Comparison of ENCODE assay signal across 18 cellular contexts in genomic region chr21:32515869-32516268, GRCh38.
DNase-seq lines count a peak whose midpoint lies in the region; ATAC-seq and TF ChIP-seq lines count a peak whose summit lies in the region.
"Had no signal": no experiment of that assay in that cellular context is flagged by ENCODE, and none has a peak within 500 bp of the region (broad histone marks: within the 10 kb centered on the region; RNA-seq: fewer than 3 reads in every experiment).

No MANE protein-coding gene starts in this region.

- 7% methylated on average over 2 of the region's 5 CpGs; no CpG with 5 or more reads in 1 of the 2 experiments for WGBS in IMR-90 (ENCODE audit: extremely low coverage in 2 of 2, insufficient read length in 1 of 2), 2 experiments

- dilution Hi-C loops in IMR-90 (cut with HindIII; ENCODE audit: low sequenced_read_pairs, unreplicated experiment) = no loop called here

- H3K23ac ChIP-seq in IMR-90 (ENCODE audit: low read depth, low read length) = no peak overlapping the region

- H3K79me1 ChIP-seq in IMR-90 (ENCODE audit: low read depth in 1 of 2, low read length in 2 of 2) = no peaks in the 10 kb centered on the region

- no peak overlapping the region for H2BK5ac ChIP-seq in IMR-90 (ENCODE audit: low read depth, low read length, poor library complexity, severe bottlenecking)

- H2BK15ac ChIP-seq in IMR-90 (ENCODE audit: low read depth, low read length) = no peak overlapping the region

- BruUV-seq in A673 (replicated peaks; lab: Mats Ljungman, UMichigan) (no TSS peak), IMR-90 (replicated peaks; lab: Mats Ljungman, UMichigan) (no TSS peak)

- peak overlapping the region; percentile 62 for H3K27ac Mint-ChIP-seq in activated T-helper 17 cell treated with anti-CD3 and anti-CD28 coated beads, Interleukin-2, amount 50 U/mL, for 72 hours
- no peak overlapping the region for H3K27ac Mint-ChIP-seq in naive thymus-derived CD4-positive, alpha-beta T cell
- H3K27ac Mint-ChIP-seq in activated naive CD4-positive, alpha-beta T cell treated with anti-CD3 and anti-CD28 coated beads, Interleukin-2, amount 50 U/mL, for 72 hours = no peak overlapping the region
- H3K27ac Mint-ChIP-seq: activated naive CD4-positive, alpha-beta T cell treated with anti-CD3 and anti-CD28 coated beads for 36 hours had no signal

- H3K27me3 ChIP-seq in A673 (replicated peaks; ENCODE audit: insufficient read depth, low read depth, low read length, poor library complexity) (no peaks in the 10 kb centered on the region), IMR-90 (ENCODE audit: control insufficient read depth, insufficient read depth, low read length) (no peaks in the 10 kb centered on the region)
- no peaks in the 10 kb centered on the region for H3K27me3 ChIP-seq in naive thymus-derived CD4-positive, alpha-beta T cell (ENCODE audit: control insufficient read depth in 2 of 2, insufficient read depth in 2 of 2, low read length in 2 of 2)
- H3K27me3 ChIP-seq: gastrocnemius medialis had no signal

- no peak overlapping the region for H3K4me2 ChIP-seq in IMR-90 (ENCODE audit: low read depth, low read length)

- no peaks in the 10 kb centered on the region for H3K9me3 ChIP-seq in A673 (ENCODE audit: low read depth, low read length, poor library complexity, severe bottlenecking)
- H3K9me3 ChIP-seq in IMR-90 (ENCODE audit: control insufficient read depth, insufficient read depth, low read length) = peaks cover 2% of the 10 kb centered on the region; the same call in 1 of the 2 replicates
- no peaks in the 10 kb centered on the region for H3K9me3 ChIP-seq in naive thymus-derived CD4-positive, alpha-beta T cell (ENCODE audit: control insufficient read depth in 2 of 3, low read length in 3 of 3)
- H3K9me3 ChIP-seq: gastrocnemius medialis had no signal

- no peak overlapping the region for H2BK120ac ChIP-seq in IMR-90 (ENCODE audit: low read depth, low read length)

- H3K9ac ChIP-seq in IMR-90 (ENCODE audit: low read depth, low read length) = no peak overlapping the region

- H3K4ac ChIP-seq in IMR-90 (ENCODE audit: low read depth, low read length) = no peak overlapping the region

- no peak overlapping the region for H4K8ac ChIP-seq in IMR-90 (ENCODE audit: low read depth in 2 of 2, low read length in 2 of 2)

- no peaks in the 10 kb centered on the region for H4K20me1 ChIP-seq in IMR-90 (ENCODE audit: insufficient read depth, low read length)

- no peak for TF ChIP-seq RAD21 in IMR-90 (IDR thresholded peaks at IDR 0.05; ENCODE audit: low read length)

- H2AK9ac ChIP-seq in IMR-90 (replicated peaks; ENCODE audit: low read depth, low read length, poor library complexity) = no peak overlapping the region

- H3K14ac ChIP-seq in IMR-90 (replicated peaks; ENCODE audit: low read depth, low read length) = no peak overlapping the region

- no peaks in the 10 kb centered on the region for H3K4me1 Mint-ChIP-seq in activated T-helper 17 cell treated with anti-CD3 and anti-CD28 coated beads, Interleukin-2, amount 50 U/mL, for 72 hours
- H3K4me1 Mint-ChIP-seq in naive thymus-derived CD4-positive, alpha-beta T cell = no peaks in the 10 kb centered on the region

- no peak overlapping the region for H4K5ac ChIP-seq in IMR-90 (ENCODE audit: low read depth, low read length)

- H3K36me3 ChIP-seq in A673 (ENCODE audit: insufficient read depth, low read length, poor library complexity, severe bottlenecking) = no peaks in the 10 kb centered on the region
- H3K36me3 ChIP-seq in IMR-90 (ENCODE audit: control insufficient read depth, insufficient read depth, low read length) = no peaks in the 10 kb centered on the region
- peaks cover 0 to 5% (median 0%) of the 10 kb centered on the region in 3 experiments for H3K36me3 ChIP-seq in naive thymus-derived CD4-positive, alpha-beta T cell (ENCODE audit: control insufficient read depth in 2 of 3, insufficient read depth in 3 of 3, low read length in 3 of 3)
- H3K36me3 ChIP-seq: gastrocnemius medialis had no signal

- peaks cover 18% of the 10 kb centered on the region for H3K4me1 ChIP-seq in A673 (ENCODE audit: insufficient read depth, low read length, poor library complexity, severe bottlenecking)
- H3K4me1 ChIP-seq in IMR-90 (ENCODE audit: control insufficient read depth, insufficient read depth, low read length) = peaks cover 7% of the 10 kb centered on the region
- H3K4me1 ChIP-seq in naive thymus-derived CD4-positive, alpha-beta T cell (ENCODE audit: control insufficient read depth in 2 of 2, insufficient read depth in 2 of 2, low read length in 2 of 2) = no peaks in the 10 kb centered on the region

- 0 out of 2 replicates have a peak, but pooled peaks have one; percentile 9 for TF ChIP-seq POLR2A in IMR-90 (IDR thresholded peaks at IDR 0.05; ENCODE audit: low read depth, low read length)

- no peak overlapping the region for H4K91ac ChIP-seq in IMR-90 (ENCODE audit: insufficient read depth, low read depth, low read length)

- H3K56ac ChIP-seq in IMR-90 (ENCODE audit: extremely low read depth, insufficient read depth, low read length) = no peak overlapping the region

- H2AFZ ChIP-seq in IMR-90 (replicated peaks; ENCODE audit: low read length, poor library complexity) = no peak overlapping the region

- H3K9me1 ChIP-seq in IMR-90 (ENCODE audit: insufficient read depth, low read length) = peaks cover 14% of the 10 kb centered on the region

- no peak overlapping the region for H2BK20ac ChIP-seq in IMR-90 (ENCODE audit: low read depth, low read length)

- no peak overlapping the region for H3K27ac ChIP-seq in A673 (ENCODE audit: low read depth, low read length, poor library complexity, severe bottlenecking)
- no peak overlapping the region for H3K27ac ChIP-seq in IMR-90 (ENCODE audit: insufficient read depth, low read length)
- no peak overlapping the region for H3K27ac ChIP-seq in naive thymus-derived CD4-positive, alpha-beta T cell (ENCODE audit: low read depth, low read length)

- H3K4me3 Mint-ChIP-seq in activated T-helper 17 cell treated with anti-CD3 and anti-CD28 coated beads, Interleukin-2, amount 50 U/mL, for 72 hours = peak overlapping the region; percentile 30
- no peak overlapping the region for H3K4me3 Mint-ChIP-seq in naive thymus-derived CD4-positive, alpha-beta T cell
- H3K4me3 Mint-ChIP-seq: activated naive CD4-positive, alpha-beta T cell treated with anti-CD3 and anti-CD28 coated beads for 36 hours had no signal

- no peaks in the 10 kb centered on the region for H3K9me3 Mint-ChIP-seq in activated T-helper 17 cell treated with anti-CD3 and anti-CD28 coated beads, Interleukin-2, amount 50 U/mL, for 72 hours
- peaks cover 0 to 7% (median 0%) of the 10 kb centered on the region in 11 donors for H3K9me3 Mint-ChIP-seq in naive thymus-derived CD4-positive, alpha-beta T cell
- H3K9me3 Mint-ChIP-seq in activated naive CD4-positive, alpha-beta T cell treated with anti-CD3 and anti-CD28 coated beads, Interleukin-2, amount 50 U/mL, for 72 hours = no peaks in the 10 kb centered on the region

- no peak for ATAC-seq in IMR-90 (ENCODE audit: low read depth)
- peak; percentile 15 for ATAC-seq in activated T-helper 17 cell treated with anti-CD3 and anti-CD28 coated beads, Interleukin-2, amount 50 U/mL, for 72 hours (replicated peaks)
- ATAC-seq in naive thymus-derived CD4-positive, alpha-beta T cell = no peak
- ATAC-seq in activated naive CD4-positive, alpha-beta T cell treated with anti-CD3 and anti-CD28 coated beads, Interleukin-2, amount 50 U/mL, for 72 hours = no peak
- ATAC-seq: gastrocnemius medialis had no signal

- H3K4me3 ChIP-seq in A673 (ENCODE audit: low read depth, low read length, poor library complexity, severe bottlenecking) = no peak overlapping the region
- H3K4me3 ChIP-seq in IMR-90 (ENCODE audit: insufficient read depth, low read depth, low read length) = no peak overlapping the region
- no peak overlapping the region for H3K4me3 ChIP-seq in fibroblast of mammary gland (ENCODE audit: control insufficient read depth, low read depth, low read length)
- no peak overlapping the region for H3K4me3 ChIP-seq in naive thymus-derived CD4-positive, alpha-beta T cell (ENCODE audit: low read length)
- H3K4me3 ChIP-seq: gastrocnemius medialis had no signal

- CTCF ChIA-PET in A673 (lab: Charles Lee) = interaction anchor here (0.5 kb wide), 1 partner anchor 120 kb away, joined by 5 read pairs; no protein-coding TSS in a partner anchor
- CTCF ChIA-PET in IMR-90 (lab: Yijun Ruan, JAX) = interaction anchor here (0.6 kb wide), 2 partner anchors 65 to 100 kb away, joined by 3 read pairs; no protein-coding TSS in a partner anchor
- CTCF ChIA-PET in naive thymus-derived CD4-positive, alpha-beta T cell (lab: Charles Lee) = interaction anchor here (1.2 kb wide), 1 partner anchor 53 kb away, joined by 3 read pairs; no protein-coding TSS in a partner anchor

- in situ Hi-C loops in IMR-90 (cut with MboI; ENCODE audit: low sequenced_read_pairs) = no loop called here

- H3K18ac ChIP-seq in IMR-90 (ENCODE audit: low read depth, low read length) = no peak overlapping the region

- H2AK5ac ChIP-seq in IMR-90 (ENCODE audit: low read depth, low read length) = no peak overlapping the region

- POLR2A ChIA-PET in A673 (lab: Charles Lee; ENCODE audit: low non-redundant PET) = no interaction called here
- POLR2A ChIA-PET in IMR-90 (lab: Charles Lee; ENCODE audit: unreplicated experiment) = no interaction called here
- POLR2A ChIA-PET in naive thymus-derived CD4-positive, alpha-beta T cell (lab: Charles Lee) = no interaction called here

- peaks cover 15% of the 10 kb centered on the region for H3K36me3 Mint-ChIP-seq in activated T-helper 17 cell treated with anti-CD3 and anti-CD28 coated beads, Interleukin-2, amount 50 U/mL, for 72 hours (ENCODE audit: low read depth)
- peaks cover 0 to 18% (median 0%) of the 10 kb centered on the region in 5 donors for H3K36me3 Mint-ChIP-seq in naive thymus-derived CD4-positive, alpha-beta T cell
- no peaks in the 10 kb centered on the region for H3K36me3 Mint-ChIP-seq in activated naive CD4-positive, alpha-beta T cell treated with anti-CD3 and anti-CD28 coated beads, Interleukin-2, amount 50 U/mL, for 72 hours

- intact Hi-C loops in A673 (cut with micrococcal nuclease; ENCODE audit: unreplicated experiment) = no loop called here
- intact Hi-C loops in IMR-90 (cut with micrococcal nuclease) = no loop called here
- intact Hi-C loops in naive thymus-derived CD4-positive, alpha-beta T cell (cut with micrococcal nuclease) = no loop called here

- no peaks in the 10 kb centered on the region for H3K27me3 Mint-ChIP-seq in activated T-helper 17 cell treated with anti-CD3 and anti-CD28 coated beads, Interleukin-2, amount 50 U/mL, for 72 hours
- no peaks in the 10 kb centered on the region for H3K27me3 Mint-ChIP-seq in naive thymus-derived CD4-positive, alpha-beta T cell

- TF ChIP-seq CTCF in A673 (conservative IDR thresholded peaks at IDR 0.05; ENCODE audit: low read depth, low read length) (no peak), IMR-90 (conservative IDR thresholded peaks at IDR 0.05; ENCODE audit: low read depth, low read length) (no peak), fibroblast of mammary gland (conservative IDR thresholded peaks at IDR 0.05; ENCODE audit: control insufficient read depth, insufficient read depth, low read depth, low read length) (no peak)

- peak; percentile 29 for DNase-seq in A673 (ENCODE audit: low spot score)
- DNase-seq in IMR-90 = peak; percentile 41
- peak; percentile 63 for DNase-seq in fibroblast of mammary gland (ENCODE audit: low read depth)
- no peak for DNase-seq in naive thymus-derived CD4-positive, alpha-beta T cell
- DNase-seq in stimulated activated CD4-positive, alpha-beta T cell treated with anti-CD3 and anti-CD28 coated beads, Interleukin-1b, Interleukin-23, amount 100 ng/mL, for 48 hours = no peak
- DNase-seq in activated naive CD4-positive, alpha-beta T cell treated with anti-CD3 and anti-CD28 coated beads, Interleukin-2, amount 50 U/mL, for 72 hours (ENCODE audit: low spot score in 2 of 2) = no peak
- no peak for DNase-seq in KG1 (lab: John Stamatoyannopoulos, UW)
- DNase-seq: activated CD4-positive, alpha-beta T cell treated with anti-CD3 and anti-CD28 coated beads, Interleukin-2, amount 50 U/mL, for 1 hour; activated naive CD4-positive, alpha-beta T cell treated with anti-CD3 and anti-CD28 coated beads for 36 hours; activated T-cell treated with anti-CD3 and anti-CD28 coated beads for 4 hours; effector CD8-positive, alpha-beta T cell; gastrocnemius medialis; MM.1S; NCI-H2081 treated with DMSO at 0.1 percent for 48 hours; NCI-H524 treated with DMSO at 0.1 percent for 48 hours; stimulated activated CD4-positive, alpha-beta T cell treated with anti-CD3 and anti-CD28 coated beads, Interleukin-2, amount 100 ng/mL, for 48 hours; substantia nigra had no signal

Comparison
In these comparisons a context has a peak if more than half of its experiments do, and no peak if none do; other contexts are left out.
1. DNase-seq: peak in A673 (single experiment), IMR-90 (single experiment) and fibroblast of mammary gland (single experiment); none in naive thymus-derived CD4-positive, alpha-beta T cell (0 of 9), stimulated activated CD4-positive, alpha-beta T cell treated with anti-CD3 and anti-CD28 coated beads, Interleukin-1b, Interleukin-23, amount 100 ng/mL, for 48 hours (single experiment), activated naive CD4-positive, alpha-beta T cell treated with anti-CD3 and anti-CD28 coated beads, Interleukin-2, amount 50 U/mL, for 72 hours (0 of 2) and KG1 (single experiment).